Comparison of ENCODE assay signal across 21 cellular contexts in the genomic region with DNA sequence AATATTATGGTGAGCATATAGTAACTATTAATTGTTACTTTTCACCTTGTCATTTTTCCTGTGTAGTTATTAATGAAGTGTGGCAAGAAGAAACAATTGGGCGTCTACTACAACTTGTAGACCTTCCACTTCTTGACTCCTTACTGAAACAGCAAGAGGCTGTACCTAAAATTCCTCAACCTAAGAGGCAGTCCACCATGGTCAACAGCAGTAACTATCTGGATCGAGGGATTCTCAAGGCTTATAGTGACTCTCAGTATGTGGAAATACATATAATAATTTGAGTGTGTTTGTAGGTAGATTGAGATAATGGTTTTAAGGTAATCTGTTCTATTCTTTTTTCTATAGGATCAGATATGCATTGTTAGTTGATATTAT. TPM values are rescaled to one million over a fixed set of nuclear protein-coding genes. Genes with fewer than 3 reads are reported as not detected.
DNase-seq lines count a peak whose midpoint lies in the region; ATAC-seq and TF ChIP-seq lines count a peak whose summit lies in the region.
"Had no signal": no experiment of that assay in that cellular context is flagged by ENCODE, and none has a peak within 500 bp of the region (broad histone marks: within the 10 kb centered on the region; RNA-seq: fewer than 3 reads in every experiment).

No MANE protein-coding gene starts in this region.

- H3K79me2 ChIP-seq in GM23248 (ENCODE audit: insufficient read depth): peaks cover 12% of the 10 kb centered on the region
- H3K79me2 ChIP-seq in hepatocyte: peaks cover 13% of the 10 kb centered on the region

- H3K9me2 ChIP-seq in GM23248 (ENCODE audit: insufficient read depth) (no peaks in the 10 kb centered on the region), hepatocyte (replicated peaks; ENCODE audit: insufficient read depth) (no peaks in the 10 kb centered on the region)

- H3K4me2 ChIP-seq in GM23248 (ENCODE audit: unreplicated experiment) (peak overlapping the region; percentile 69), hepatocyte (peak overlapping the region; percentile 36)
- H3K4me2 ChIP-seq: A549 had no signal

- DNase-seq in GM23248: no peak
- no peak for DNase-seq in hepatocyte (ENCODE audit: low spot score)
- no peak for DNase-seq in NCI-H128 (lab: John Stamatoyannopoulos, UW; ENCODE audit: unreplicated experiment)
- DNase-seq: BE2C, H9, KG1, NCI-H1092 treated with DMSO at 0.1 percent for 48 hours, NCI-H146, NCI-H2029, NCI-H345, NCI-H524 treated with DMSO at 0.1 percent for 48 hours, NCI-H82, Peyer's patch, SJCRH30 had no signal

- ATAC-seq in GM18868 (IDR thresholded peaks at IDR 0.05; ENCODE audit: unreplicated experiment) (no peak), GM21360 (IDR thresholded peaks at IDR 0.05; ENCODE audit: unreplicated experiment) (no peak), HG03378 (IDR thresholded peaks at IDR 0.05; ENCODE audit: unreplicated experiment) (no peak)
- ATAC-seq: A549, HepG2 had no signal

- peaks cover 30% of the 10 kb centered on the region for H3K4me1 ChIP-seq in GM23248 (ENCODE audit: insufficient read depth)
- H3K4me1 ChIP-seq in hepatocyte (ENCODE audit: insufficient read depth): peaks cover 16% of the 10 kb centered on the region
- H3K4me1 ChIP-seq: BE2C, Peyer's patch, SJCRH30 had no signal

- H3K27me3 ChIP-seq in GM23248 (replicated peaks; ENCODE audit: insufficient read depth): no peaks in the 10 kb centered on the region
- no peaks in the 10 kb centered on the region for H3K27me3 ChIP-seq in hepatocyte
- H3K27me3 ChIP-seq: BE2C, Peyer's patch, SJCRH30 had no signal

- H3K36me3 ChIP-seq in GM23248 (ENCODE audit: low read depth) (peaks cover 8% of the 10 kb centered on the region; the same call in 1 of the 2 replicates), hepatocyte (replicated peaks; ENCODE audit: insufficient read depth, low read depth) (no peaks in the 10 kb centered on the region)
- H3K36me3 ChIP-seq: BE2C had no signal

- in situ Hi-C loops in GM23248 (cut with MboI): no loop called here

- H3K9ac ChIP-seq in GM23248: no peak overlapping the region

- H3K27ac ChIP-seq in GM23248 (0 out of 2 replicates have a peak overlapping the region, but pooled peaks have one; percentile 18), angular gyrus (ENCODE audit: low read depth, low read length) (peak overlapping the region; percentile 60), hepatocyte (no peak overlapping the region)
- H3K27ac ChIP-seq: A549, HL-60, Peyer's patch, SJCRH30 had no signal

- peaks cover 21% of the 10 kb centered on the region for H3F3A ChIP-seq in GM23248 (ENCODE audit: insufficient read depth)

- no peak for TF ChIP-seq CTCF in hepatocyte (IDR thresholded peaks at IDR 0.05; ENCODE audit: poor library complexity)

- H3K4me3 ChIP-seq in GM23248 (peak overlapping the region; percentile 15; the same call in 1 of the 2 replicates), hepatocyte (no peak overlapping the region)
- H3K4me3 ChIP-seq: A549, Peyer's patch, SJCRH30 had no signal

- WGBS in GM23248 (ENCODE audit: low coverage in 1 of 2, low lambda C conversion rate in 2 of 2, missing lambda C conversion rate in 2 of 2), 2 experiments: 95 to 98% methylated on average over 2 of the region's 2 CpGs
- 64% methylated on average over 2 of the region's 2 CpGs for WGBS in hepatocyte (ENCODE audit: low lambda C conversion rate, missing lambda C conversion rate)

- H2AFZ ChIP-seq in GM23248 (no peak overlapping the region), hepatocyte (no peak overlapping the region)

- no peaks in the 10 kb centered on the region for H3K9me3 ChIP-seq in GM23248 (ENCODE audit: low read depth)
- no peaks in the 10 kb centered on the region for H3K9me3 ChIP-seq in hepatocyte (ENCODE audit: low read depth)
- H3K9me3 ChIP-seq: A549, BE2C, Peyer's patch, SJCRH30 had no signal

- H4K20me1 ChIP-seq in GM23248 (ENCODE audit: insufficient read depth) (no peaks in the 10 kb centered on the region), hepatocyte (ENCODE audit: insufficient read depth, poor library complexity, severe bottlenecking) (no peaks in the 10 kb centered on the region)

RNA-seq across cellular contexts. Expression of a gene that starts 10.8 kb away (rescaled TPM):
- 39.8 and 42.6 TPM in 2 replicates for total RNA-seq in GM23248 (2014; rRNA removed; shearing (Covaris generic))
- polyA plus RNA-seq in GM23248 (2016; fragmentation: Nextera tagmentation; extraction: Ambion mirVana): 23.4 and 25.4 TPM in 2 replicates
- total RNA-seq in hepatocyte: 16.8 and 25.5 TPM in 2 replicates
- 9.8 and 11.2 TPM in 2 replicates for polyA plus RNA-seq in hepatocyte

RNA-seq across cellular contexts. Expression of a gene that starts 12.8 kb away (rescaled TPM):
- 4.8 and 5.3 TPM in 2 replicates for total RNA-seq in GM23248 (2014; rRNA removed; shearing (Covaris generic))
- polyA plus RNA-seq in GM23248 (2016; fragmentation: Nextera tagmentation; extraction: Ambion mirVana) (9.7 and 9.9 TPM in 2 replicates), hepatocyte (12.1 and 12.5 TPM in 2 replicates)
- total RNA-seq in hepatocyte: 21.3 and 21.5 TPM in 2 replicates
